ENCODE assay signal across 7 cellular contexts in the genomic region with DNA sequence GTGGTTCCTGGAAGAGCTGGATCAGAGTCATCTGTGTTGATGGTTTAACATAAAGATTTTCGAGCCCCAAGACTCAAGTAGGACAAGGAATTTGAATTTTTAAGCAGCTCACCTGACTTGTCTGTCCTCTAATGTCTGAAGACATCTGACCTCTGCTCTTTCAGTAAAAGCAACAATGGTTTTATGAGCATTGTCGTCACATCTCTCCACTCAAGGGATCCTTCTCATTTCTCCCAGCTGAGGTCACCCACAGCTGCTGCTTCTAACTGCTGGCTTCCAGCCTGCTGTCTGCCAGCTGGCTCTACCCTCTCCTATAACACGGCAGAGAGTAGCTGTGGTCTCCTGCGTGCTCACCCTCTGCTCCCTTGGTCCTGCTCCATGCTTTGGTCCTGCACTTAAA. TPM values are rescaled to one million over a fixed set of nuclear protein-coding genes. Genes with fewer than 3 reads are reported as not detected.
DNase-seq lines count a peak whose midpoint lies in the region; ATAC-seq and TF ChIP-seq lines count a peak whose summit lies in the region.

No MANE protein-coding gene starts in this region.

- ATAC-seq in GM21528 (IDR thresholded peaks at IDR 0.05; ENCODE audit: low FRiP score, unreplicated experiment) = no peak

- TF ChIP-seq CTCF in fibroblast of villous mesenchyme (IDR thresholded peaks at IDR 0.05; ENCODE audit: insufficient read depth, low read depth, low read length) = no peak
- TF ChIP-seq CTCF in GM13977 (IDR thresholded peaks at IDR 0.05; ENCODE audit: extremely low read depth, insufficient read depth, missing control alignments) = no peak

- no peak overlapping the region for H3K4me3 ChIP-seq in fibroblast of villous mesenchyme (ENCODE audit: low read depth, low read length)

- in situ Hi-C loops in GM13977 (cut with MboI; ENCODE audit: low pct_unique_long_range_greater_than_20kb, low sequenced_read_pairs, unreplicated experiment) = no loop called here

- peak; percentile 94 for DNase-seq in HT1080 (ENCODE audit: low read depth)
- peak; percentile 97 for DNase-seq in RPMI7951 (ENCODE audit: low read depth)
- peak; percentile 94 for DNase-seq in fibroblast of villous mesenchyme (ENCODE audit: low read depth)
- peak; percentile 93 for DNase-seq in putamen (ENCODE audit: low spot score)
- no peak for DNase-seq in OCI-M1 (lab: John Stamatoyannopoulos, UW)
- DNase-seq in GM13977 (ENCODE audit: low spot score) = no peak

RNA-seq across cellular contexts. Expression of a gene that starts 24.7 kb away (rescaled TPM):
- 78.9 and 121 TPM in 2 replicates for total RNA-seq in HT1080 (2014; rRNA removed; shearing (Covaris generic))
- 190 and 231 TPM in 2 replicates for polyA plus RNA-seq in HT1080 (2015; cell fraction: cytosol; rRNA removed)
- 274 and 326 TPM in 2 replicates for polyA plus RNA-seq in HT1080 (2015; cell fraction: nucleus; rRNA removed)
- 69.3 and 88.2 TPM in 2 replicates for total RNA-seq in RPMI7951 (2014; rRNA removed; shearing (Covaris generic))
- 59.9 and 86.8 TPM in 2 replicates for total RNA-seq in fibroblast of villous mesenchyme

Comparison
In these comparisons a context has a peak if more than half of its experiments do, and no peak if none do; other contexts are left out.
1. DNase-seq: peak in HT1080 (single experiment), RPMI7951 (single experiment), fibroblast of villous mesenchyme (single experiment) and putamen (single experiment); none in OCI-M1 (single experiment) and GM13977 (single experiment).